In the genomic region with DNA sequence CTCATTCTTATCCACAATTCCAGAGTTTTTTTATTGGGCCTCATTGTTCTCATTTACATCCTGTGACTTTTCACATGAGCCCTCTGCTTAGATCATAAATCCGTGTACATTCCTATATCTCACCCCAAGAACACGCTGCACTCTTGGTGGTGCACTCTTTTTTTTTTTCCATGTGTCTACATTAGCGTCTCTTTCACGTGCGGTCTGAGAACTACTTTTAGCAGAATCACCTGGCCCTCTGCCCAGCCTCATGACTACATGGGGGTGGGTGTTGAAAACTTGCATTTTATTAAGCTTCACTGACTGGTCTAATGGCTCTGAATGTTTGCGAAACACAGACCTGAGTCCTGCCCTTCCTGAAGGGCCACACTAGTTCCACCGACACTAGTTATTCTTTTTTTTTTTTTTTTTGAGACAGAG, we compare ENCODE assay signal across 12 cellular contexts. TPM values are rescaled to one million over a fixed set of nuclear protein-coding genes. Genes with fewer than 3 reads are reported as not detected.
DNase-seq lines count a peak whose midpoint lies in the region; ATAC-seq and TF ChIP-seq lines count a peak whose summit lies in the region.
"Had no signal": no experiment of that assay in that cellular context is flagged by ENCODE, and none has a peak within 500 bp of the region (broad histone marks: within the 10 kb centered on the region; RNA-seq: fewer than 3 reads in every experiment).

No MANE protein-coding gene starts in this region.

- H3K4me2 ChIP-seq in PC-3 (ENCODE audit: low read length): peak overlapping the region; percentile 50

- CTCF ChIA-PET in PC-3 (lab: Charles Lee): no interaction called here

- peaks cover 8% of the 10 kb centered on the region; the same call in 1 of the 2 replicates for H3K4me1 ChIP-seq in PC-3 (ENCODE audit: insufficient read depth, low read length)
- H3K4me1 ChIP-seq in cardiac muscle cell (ENCODE audit: low read depth): no peaks in the 10 kb centered on the region
- peaks cover 0 to 10% (median 0%) of the 10 kb centered on the region in 4 donors for H3K4me1 ChIP-seq in tibial artery
- H3K4me1 ChIP-seq in esophagus squamous epithelium: peaks cover 0 to 16% (median 0%) of the 10 kb centered on the region in 3 donors

- H3F3A ChIP-seq in PC-3 (ENCODE audit: low read length, unreplicated experiment): no peaks in the 10 kb centered on the region

- TF ChIP-seq POLR2A in esophagus squamous epithelium (IDR thresholded peaks at IDR 0.05): no peak

- H3K27me3 ChIP-seq in PC-3 (ENCODE audit: low read length) (no peaks in the 10 kb centered on the region), cardiac muscle cell (no peaks in the 10 kb centered on the region), tibial artery (no peaks in the 10 kb centered on the region), esophagus squamous epithelium (no peaks in the 10 kb centered on the region)

- DNase-seq in DMS153 treated with DMSO at 0.1 percent for 48 hours (lab: John Stamatoyannopoulos, UW; ENCODE audit: unreplicated experiment) (peak; percentile 3), DMS153 (lab: John Stamatoyannopoulos, UW) (no peak), PC-3 (peak; percentile 63), cardiac muscle cell (ENCODE audit: low read depth in 1 of 2, low spot score in 1 of 2) (peak; percentile 12 to 93), tibial artery (peak; percentile 65 to 73), cerebellar nuclear complex (lab: John Stamatoyannopoulos, UW) (no peak), esophagus squamous epithelium (lab: John Stamatoyannopoulos, UW) (no peak), posterior cingulate gyrus (no peak)
- DNase-seq: activated gamma-delta T cell treated with Interleukin-2 at 50 U/mL for 16 hours, naive B cell, NCI-H446 treated with DMSO at 0.1 percent for 48 hours had no signal

- POLR2A ChIA-PET in PC-3 (lab: Charles Lee; ENCODE audit: unreplicated experiment): no interaction called here

- no peaks in the 10 kb centered on the region for H4K20me1 ChIP-seq in PC-3 (ENCODE audit: low read length)

- H2AFZ ChIP-seq in PC-3 (ENCODE audit: low read length): peak overlapping the region; percentile 57; the same call in 1 of the 2 replicates

- TF ChIP-seq CTCF in PC-3 (conservative IDR thresholded peaks at IDR 0.05; ENCODE audit: low read depth, low read length) (no peak), cardiac muscle cell (IDR thresholded peaks at IDR 0.05; ENCODE audit: low read depth, low read length) (no peak), tibial artery (IDR thresholded peaks at IDR 0.05) (no peak), esophagus squamous epithelium (IDR thresholded peaks at IDR 0.05) (no peak)

- H3K27ac ChIP-seq in PC-3 (ENCODE audit: low read length): 0 out of 2 replicates have a peak overlapping the region, but pooled peaks have one; percentile 3
- no peak overlapping the region for H3K27ac ChIP-seq in cardiac muscle cell
- no peak overlapping the region for H3K27ac ChIP-seq in tibial artery
- H3K27ac ChIP-seq in esophagus squamous epithelium: peak overlapping the region in 1 of 4 donors; percentile 19

- no peaks in the 10 kb centered on the region for H3K79me2 ChIP-seq in PC-3 (ENCODE audit: low read length)

- peak; percentile 74 for ATAC-seq in PC-3

- H3K9me3 ChIP-seq in PC-3 (ENCODE audit: low read length) (no peaks in the 10 kb centered on the region), cardiac muscle cell (ENCODE audit: low read depth) (no peaks in the 10 kb centered on the region), tibial artery (no peaks in the 10 kb centered on the region), esophagus squamous epithelium (no peaks in the 10 kb centered on the region)

- intact Hi-C loops in PC-3 (cut with micrococcal nuclease): no loop called here
- intact Hi-C loops in tibial artery (cut with DNase I; ENCODE audit: low total_unique reads): no loop called here
- intact Hi-C loops in esophagus squamous epithelium (cut with DNase I): loop anchor here (10.0 kb wide), 1 partner anchor 553 kb away; no protein-coding TSS in a partner anchor
- intact Hi-C loops in posterior cingulate gyrus (cut with DNase I): no loop called here

- no TSS peak for BruUV-seq in PC-3 (replicated peaks; lab: Mats Ljungman, UMichigan)

- no peaks in the 10 kb centered on the region for H3K9me2 ChIP-seq in PC-3 (replicated peaks; ENCODE audit: low read length)

- no peak overlapping the region for H3K9ac ChIP-seq in PC-3 (ENCODE audit: low read length)

- WGBS in esophagus squamous epithelium, 2 donors: 15 to 26% methylated on average over 7 of the region's 7 CpGs

- no peak overlapping the region for H3K4me3 ChIP-seq in PC-3 (ENCODE audit: low read length)
- no peak overlapping the region for H3K4me3 ChIP-seq in cardiac muscle cell
- H3K4me3 ChIP-seq in tibial artery: no peak overlapping the region
- H3K4me3 ChIP-seq in esophagus squamous epithelium: no peak overlapping the region

- H3K36me3 ChIP-seq in PC-3 (ENCODE audit: low read depth, low read length) (no peaks in the 10 kb centered on the region), cardiac muscle cell (no peaks in the 10 kb centered on the region), tibial artery (no peaks in the 10 kb centered on the region), esophagus squamous epithelium (no peaks in the 10 kb centered on the region)

RNA-seq across cellular contexts. Expression of a gene that starts 18.6 kb away (rescaled TPM):
- total RNA-seq in PC-3 (2014; rRNA removed) (not detected in 2 replicates), cardiac muscle cell (not detected in 2 replicates), esophagus squamous epithelium (not detected)
- not detected in 2 replicates for polyA plus RNA-seq in cardiac muscle cell
- total RNA-seq: temporal lobe had no signal

Comparison
In these comparisons a context has a peak if more than half of its experiments do, and no peak if none do; other contexts are left out.
1. DNase-seq: peak in DMS153 treated with DMSO at 0.1 percent for 48 hours (single experiment), PC-3 (single experiment), cardiac muscle cell (2 of 2) and tibial artery (2 of 2); none in DMS153 (single experiment), cerebellar nuclear complex (0 of 2), esophagus squamous epithelium (single experiment) and posterior cingulate gyrus (0 of 10).